In the genomic region with DNA sequence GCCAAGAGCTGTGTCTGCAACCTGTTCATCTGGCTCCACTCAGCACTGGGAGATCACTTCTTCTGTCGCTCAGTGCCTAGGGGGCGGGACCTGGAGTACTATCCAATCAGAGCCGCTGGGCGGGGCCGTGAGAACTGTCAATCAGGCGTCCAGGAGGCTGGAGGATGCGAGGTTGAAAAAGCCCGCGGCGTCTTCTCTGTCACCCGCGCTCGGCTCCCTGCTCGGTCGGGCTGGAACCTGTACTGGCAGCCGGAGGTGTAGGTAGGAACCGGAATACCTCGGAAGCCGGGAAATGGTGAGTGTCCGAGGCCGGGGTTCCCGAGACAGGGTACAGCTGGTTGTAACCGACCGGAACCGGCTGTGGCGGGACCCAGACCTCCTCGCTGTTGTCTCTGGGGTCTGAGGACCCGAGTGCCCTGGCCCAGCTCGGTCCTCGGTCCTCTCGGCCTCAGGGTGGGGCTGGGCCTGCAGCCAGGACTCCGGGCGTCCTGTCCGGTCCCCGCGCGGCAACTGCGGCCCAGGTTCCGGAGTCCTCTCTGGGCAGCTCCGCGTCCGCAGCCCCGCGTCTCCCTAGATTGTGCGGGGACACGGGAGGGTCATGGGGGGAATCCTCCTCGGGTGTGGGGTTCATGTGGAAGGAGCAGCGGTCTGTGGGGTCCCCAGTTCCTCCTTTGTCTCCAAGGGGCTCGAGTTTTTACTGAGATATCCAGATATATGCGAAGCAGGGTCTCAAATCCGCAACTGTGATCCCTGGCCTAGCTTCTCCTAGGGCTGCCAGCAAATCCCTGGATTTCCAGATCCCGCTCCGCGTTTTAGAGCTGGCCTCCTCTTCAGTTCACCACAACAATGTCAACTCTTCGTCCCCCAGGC, we compare ENCODE assay signal across 1 cellular context.
TF ChIP-seq lines count a peak whose summit lies in the region.

No MANE protein-coding gene starts in this region.

TF ChIP-seq in HEK293, 187 proteins besides CTCF, POLR2A, EP300 and RAD21 (continued from another document):
- TF ChIP-seq, protein P1, sequence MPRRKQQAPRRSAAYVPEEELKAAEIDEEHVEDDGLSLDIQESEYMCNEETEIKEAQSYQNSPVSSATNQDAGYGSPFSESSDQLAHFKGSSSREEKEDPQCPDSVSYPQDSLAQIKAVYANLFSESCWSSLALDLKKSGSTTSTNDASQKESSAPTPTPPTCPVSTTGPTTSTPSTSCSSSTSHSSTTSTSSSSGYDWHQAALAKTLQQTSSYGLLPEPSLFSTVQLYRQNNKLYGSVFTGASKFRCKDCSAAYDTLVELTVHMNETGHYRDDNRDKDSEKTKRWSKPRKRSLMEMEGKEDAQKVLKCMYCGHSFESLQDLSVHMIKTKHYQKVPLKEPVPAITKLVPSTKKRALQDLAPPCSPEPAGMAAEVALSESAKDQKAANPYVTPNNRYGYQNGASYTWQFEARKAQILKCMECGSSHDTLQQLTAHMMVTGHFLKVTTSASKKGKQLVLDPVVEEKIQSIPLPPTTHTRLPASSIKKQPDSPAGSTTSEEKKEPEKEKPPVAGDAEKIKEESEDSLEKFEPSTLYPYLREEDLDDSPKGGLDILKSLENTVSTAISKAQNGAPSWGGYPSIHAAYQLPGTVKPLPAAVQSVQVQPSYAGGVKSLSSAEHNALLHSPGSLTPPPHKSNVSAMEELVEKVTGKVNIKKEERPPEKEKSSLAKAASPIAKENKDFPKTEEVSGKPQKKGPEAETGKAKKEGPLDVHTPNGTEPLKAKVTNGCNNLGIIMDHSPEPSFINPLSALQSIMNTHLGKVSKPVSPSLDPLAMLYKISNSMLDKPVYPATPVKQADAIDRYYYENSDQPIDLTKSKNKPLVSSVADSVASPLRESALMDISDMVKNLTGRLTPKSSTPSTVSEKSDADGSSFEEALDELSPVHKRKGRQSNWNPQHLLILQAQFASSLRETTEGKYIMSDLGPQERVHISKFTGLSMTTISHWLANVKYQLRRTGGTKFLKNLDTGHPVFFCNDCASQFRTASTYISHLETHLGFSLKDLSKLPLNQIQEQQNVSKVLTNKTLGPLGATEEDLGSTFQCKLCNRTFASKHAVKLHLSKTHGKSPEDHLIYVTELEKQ (tag by site-specific recombination; IDR thresholded peaks at IDR 0.05; ENCODE audit: borderline replicate concordance), result no peak; the same call in 1 of the 2 replicates
